ENCODE assay signal across 33 cellular contexts in the genomic region with DNA sequence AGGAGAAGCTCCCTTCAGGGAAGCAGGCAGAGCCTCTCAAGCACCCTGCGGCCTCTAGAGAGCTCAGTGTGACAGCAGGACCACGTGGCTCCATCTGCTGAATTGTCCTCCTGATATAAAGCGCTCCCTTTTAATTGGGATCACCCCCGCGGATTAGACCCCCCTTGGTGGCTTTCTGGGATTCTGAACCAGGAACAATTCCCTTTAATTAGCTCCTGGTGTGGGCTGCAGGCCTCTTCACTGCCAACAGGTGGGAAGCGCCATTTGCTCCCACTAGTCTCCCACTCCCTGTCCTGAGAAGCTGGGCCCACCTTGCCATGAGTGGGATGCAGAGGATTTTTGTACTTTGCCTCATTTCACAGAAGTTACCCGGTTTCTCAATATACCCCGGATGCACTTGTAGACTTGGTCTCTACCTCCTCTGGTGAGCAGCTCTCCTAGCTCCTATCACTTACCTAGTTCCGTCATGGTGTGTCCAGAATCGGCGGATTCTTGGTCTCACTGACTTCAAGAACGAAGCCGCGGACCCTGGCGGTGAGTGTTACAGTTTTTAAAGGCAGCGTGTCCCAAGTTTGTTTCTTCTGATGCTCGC. TPM values are rescaled to one million over a fixed set of nuclear protein-coding genes. Genes with fewer than 3 reads are reported as not detected.
"Had no signal": no experiment of that assay in that cellular context is flagged by ENCODE, and none has a peak within 500 bp of the region (broad histone marks: within the 10 kb centered on the region; RNA-seq: fewer than 3 reads in every experiment).

No MANE protein-coding gene starts in this region.

- H3K36me3 Mint-ChIP-seq: activated CD4-positive, alpha-beta memory T cell treated with anti-CD3 and anti-CD28 coated beads for 36 hours; activated naive CD8-positive, alpha-beta T cell; stimulated activated memory B cell treated with anti-CD40 and anti-IgM and Interleukin-4, amounts not matched to agents 10 μg/mL and 1 μg/mL and 100 μg/mL, for 72 hours had no signal

- H3K4me3 ChIP-seq: hepatocyte, pancreas, prostate gland, smooth muscle cell, thyroid gland had no signal

- DNase-seq: activated CD4-positive, alpha-beta memory T cell treated with anti-CD3 and anti-CD28 coated beads for 36 hours; activated CD4-positive, alpha-beta T cell treated with anti-CD3 and anti-CD28 coated beads, Interleukin-2, amount 10 ng/mL, durations not matched to agents 24 days and 14 days; activated CD4-positive, CD25-positive, alpha-beta regulatory T cell treated with anti-CD3 and anti-CD28 coated beads, Interleukin-2, amount 50 U/mL, for 72 hours; activated CD8-positive, alpha-beta memory T cell treated with anti-CD3 and anti-CD28 coated beads, Interleukin-2, amount 50 U/mL, for 4 hours; activated T-cell treated with anti-CD3 and anti-CD28 coated beads, Interleukin-2, amount 50 U/mL, for 1 hour; anterior cingulate cortex; effector memory CD4-positive, alpha-beta T cell; gastrocnemius medialis; left cardiac atrium; left ventricle myocardium superior; nephron progenitor cell; pancreas; stimulated activated CD4-positive, alpha-beta T cell treated with anti-CD3 and anti-CD28 coated beads, Interleukin-1b, Interleukin-23, amount 100 ng/mL, for 48 hours; stimulated activated CD4-positive, alpha-beta T cell treated with anti-CD3 and anti-CD28 coated beads, Interleukin-4, amount 100 ng/mL, for 4 hours; stimulated activated CD8-positive, alpha-beta memory T cell treated with anti-CD3 and anti-CD28 coated beads, Interleukin-4, amount 100 ng/mL, for 48 hours; stimulated activated naive CD8-positive, alpha-beta T cell treated with anti-CD3 and anti-CD28 coated beads, Interleukin-15, amount 100 ng/mL, for 72 hours; T-helper 9 cell; thyroid gland had no signal

- H3K27me3 ChIP-seq: gastrocnemius medialis, hepatocyte, pancreas, thyroid gland had no signal

- H3K9me3 ChIP-seq: gastrocnemius medialis, neutrophil, pancreas, prostate gland, thyroid gland had no signal

- H3K4me1 Mint-ChIP-seq: activated CD4-positive, alpha-beta T cell treated with anti-CD3 and anti-CD28 coated beads, Interleukin-2, amount 10 ng/mL, durations not matched to agents 24 days and 14 days; central memory CD8-positive, alpha-beta T cell; stimulated activated memory B cell treated with anti-CD40 and anti-IgM and Interleukin-4, amounts not matched to agents 10 μg/mL and 1 μg/mL and 100 μg/mL, for 72 hours had no signal

- ATAC-seq: left cardiac atrium; left ventricle myocardium superior; pancreas; stimulated activated memory B cell treated with anti-CD40 and anti-IgM and Interleukin-4, amounts not matched to agents 10 μg/mL and 1 μg/mL and 100 μg/mL, for 72 hours; stimulated activated naive CD8-positive, alpha-beta T cell treated with anti-CD3 and anti-CD28 coated beads, Interleukin-15, amount 100 ng/mL, for 72 hours had no signal

- H3K27me3 Mint-ChIP-seq: activated CD4-positive, alpha-beta memory T cell treated with anti-CD3 and anti-CD28 coated beads for 36 hours; activated naive CD8-positive, alpha-beta T cell; central memory CD8-positive, alpha-beta T cell; stimulated activated naive CD8-positive, alpha-beta T cell treated with anti-CD3 and anti-CD28 coated beads, Interleukin-15, amount 100 ng/mL, for 72 hours had no signal

- H3K36me3 ChIP-seq: gastrocnemius medialis, neutrophil, pancreas, prostate gland, thyroid gland had no signal

- FAIRE-seq: bronchial epithelial cell, colon, keratinocyte, pancreas had no signal

- H3K27ac Mint-ChIP-seq: activated CD4-positive, alpha-beta memory T cell treated with anti-CD3 and anti-CD28 coated beads for 36 hours; activated CD4-positive, alpha-beta T cell treated with anti-CD3 and anti-CD28 coated beads, Interleukin-2, amount 10 ng/mL, durations not matched to agents 24 days and 14 days; activated naive CD8-positive, alpha-beta T cell; stimulated activated memory B cell treated with anti-CD40 and anti-IgM and Interleukin-4, amounts not matched to agents 10 μg/mL and 1 μg/mL and 100 μg/mL, for 72 hours; stimulated activated naive CD8-positive, alpha-beta T cell treated with anti-CD3 and anti-CD28 coated beads, Interleukin-15, amount 100 ng/mL, for 72 hours; T-helper 1 cell treated with Interleukin-12 subunit alpha and Interleukin-12 subunit beta and Interleukin-4 antibody, amounts not matched to agents 30 μg/mL and 1 μg/mL, for 36 hours had no signal

- H3K27ac ChIP-seq: hepatocyte, neutrophil, pancreas, prostate gland, thyroid gland had no signal

- H3K9me3 Mint-ChIP-seq: activated CD4-positive, alpha-beta memory T cell treated with anti-CD3 and anti-CD28 coated beads for 36 hours; activated CD4-positive, alpha-beta T cell treated with anti-CD3 and anti-CD28 coated beads, Interleukin-2, amount 10 ng/mL, durations not matched to agents 24 days and 14 days; central memory CD8-positive, alpha-beta T cell; stimulated activated memory B cell treated with anti-CD40 and anti-IgM and Interleukin-4, amounts not matched to agents 10 μg/mL and 1 μg/mL and 100 μg/mL, for 72 hours; stimulated activated naive CD8-positive, alpha-beta T cell treated with anti-CD3 and anti-CD28 coated beads, Interleukin-15, amount 100 ng/mL, for 72 hours; T-helper 1 cell treated with Interleukin-12 subunit alpha and Interleukin-12 subunit beta and Interleukin-4 antibody, amounts not matched to agents 30 μg/mL and 1 μg/mL, for 36 hours had no signal

- H3K4me3 Mint-ChIP-seq: activated CD4-positive, alpha-beta memory T cell treated with anti-CD3 and anti-CD28 coated beads for 36 hours; activated CD4-positive, alpha-beta T cell treated with anti-CD3 and anti-CD28 coated beads, Interleukin-2, amount 10 ng/mL, durations not matched to agents 24 days and 14 days; activated naive CD8-positive, alpha-beta T cell; central memory CD8-positive, alpha-beta T cell; nephron progenitor cell; stimulated activated memory B cell treated with anti-CD40 and anti-IgM and Interleukin-4, amounts not matched to agents 10 μg/mL and 1 μg/mL and 100 μg/mL, for 72 hours; stimulated activated naive CD8-positive, alpha-beta T cell treated with anti-CD3 and anti-CD28 coated beads, Interleukin-15, amount 100 ng/mL, for 72 hours; T-helper 1 cell treated with Interleukin-12 subunit alpha and Interleukin-12 subunit beta and Interleukin-4 antibody, amounts not matched to agents 30 μg/mL and 1 μg/mL, for 36 hours had no signal

- H3K4me1 ChIP-seq: pancreas, prostate gland had no signal

RNA-seq across cellular contexts. Expression of a gene that starts 0.6 kb away (rescaled TPM):
- total RNA-seq: activated CD4-positive, alpha-beta memory T cell treated with anti-CD3 and anti-CD28 coated beads for 36 hours; activated CD4-positive, alpha-beta T cell treated with anti-CD3 and anti-CD28 coated beads, Interleukin-2, amount 10 ng/mL, durations not matched to agents 24 days and 14 days; activated CD8-positive, alpha-beta memory T cell treated with anti-CD3 and anti-CD28 coated beads for 36 hours; bronchial epithelial cell; epithelial cell of proximal tubule; hepatocyte; lung microvascular endothelial cell; smooth muscle cell; thyroid gland; ureter had no signal
